8 cellular contexts compared by ENCODE assay signal in genomic region chr7:726084-726853, GRCh38. TPM values are rescaled to one million over a fixed set of nuclear protein-coding genes. Genes with fewer than 3 reads are reported as not detected.
DNase-seq lines count a peak whose midpoint lies in the region; ATAC-seq, FAIRE-seq and TF ChIP-seq lines count a peak whose summit lies in the region.

DNAAF5 (plus strand) TSS chr7:726699; CDS start chr7:726721, 22 bp downstream.

- H3K9me3 ChIP-seq in pancreas (no peaks in the 10 kb centered on the region), thyroid gland (no peaks in the 10 kb centered on the region)

- H3K4me3 ChIP-seq in GM08714 (ENCODE audit: low read length) (peak within 1 kb of the TSS; percentile 75), HFF-Myc (replicated peaks; ENCODE audit: low read depth, low read length) (peak within 1 kb of the TSS; percentile 66), pancreas (peak within 1 kb of the TSS; percentile 80 to 91 (median 90)), thyroid gland (replicated peaks in 1 of 3) (peak within 1 kb of the TSS; percentile 38 to 86 (median 80))

- H3K36me3 ChIP-seq in pancreas: no peaks in the 10 kb centered on the region
- H3K36me3 ChIP-seq in thyroid gland: peaks cover 4 to 10% of the 10 kb centered on the region in 2 donors

- 3 to 6% methylated on average over 51 to 56 of the region's 56 CpGs for whole genome bisulfite sequencing in pancreas, 2 donors
- WGBS in thyroid gland, 2 donors: 0 to 33% methylated on average over 10 to 13 of the region's 56 CpGs

- H3K27ac Mint-ChIP-seq in activated naive CD4-positive, alpha-beta T cell treated with anti-CD3 and anti-CD28 coated beads, Interleukin-2, amount 50 U/mL, for 72 hours: peak within 1 kb of the TSS; percentile 81 to 86

- H3K36me3 Mint-ChIP-seq in activated naive CD4-positive, alpha-beta T cell treated with anti-CD3 and anti-CD28 coated beads, Interleukin-2, amount 50 U/mL, for 72 hours: peaks cover 29 to 46% of the 10 kb centered on the region in 2 donors

- H3K9me3 Mint-ChIP-seq in activated naive CD4-positive, alpha-beta T cell treated with anti-CD3 and anti-CD28 coated beads, Interleukin-2, amount 50 U/mL, for 72 hours: peaks cover 0 to 16% of the 10 kb centered on the region in 2 donors

- FAIRE-seq in pancreas (lab: Jason Lieb, UNC): no peak

- peak; percentile 89 to 94 for ATAC-seq in activated naive CD4-positive, alpha-beta T cell treated with anti-CD3 and anti-CD28 coated beads, Interleukin-2, amount 50 U/mL, for 72 hours
- ATAC-seq in pancreas: peak; percentile 97 to 99 (median 98)

- peak in 1 of 2 donors; percentile 44 for TF ChIP-seq POLR2A in thyroid gland (IDR thresholded peaks at IDR 0.05)

- DNase-seq in HFF-Myc (ENCODE audit: extremely low read depth, low read depth): peak; percentile 54
- DNase-seq in MV-4-11 (lab: John Stamatoyannopoulos, UW): peak; percentile 83
- peak; percentile 79 for DNase-seq in SKM-1 (lab: John Stamatoyannopoulos, UW; ENCODE audit: unreplicated experiment)
- DNase-seq in activated naive CD4-positive, alpha-beta T cell treated with anti-CD3 and anti-CD28 coated beads, Interleukin-2, amount 50 U/mL, for 72 hours (ENCODE audit: low spot score in 2 of 2): peak; percentile 85 to 87
- peak; percentile 71 to 95 (median 89) for DNase-seq in head of caudate nucleus
- DNase-seq in pancreas: peak; percentile 80 to 94 (median 85)
- peak; percentile 82 to 83 for DNase-seq in thyroid gland

- intact Hi-C loops in head of caudate nucleus (cut with DNase I): loop anchor here (5.0 kb wide), 1 partner anchor 204 kb away; no protein-coding TSS in a partner anchor
- intact Hi-C loops in pancreas (cut with DNase I): loop anchor here in 1 of 3 donors (10.0 kb wide), 1 partner anchor 201 kb away; no protein-coding TSS in a partner anchor
- intact Hi-C loops in thyroid gland (cut with DNase I): no loop called here

- peak within 1 kb of the TSS; percentile 29 to 51 (median 35) for H3K27ac ChIP-seq in pancreas
- H3K27ac ChIP-seq in thyroid gland: peak within 1 kb of the TSS in 1 of 3 donors; percentile 24

- no peaks in the 10 kb centered on the region for H3K27me3 ChIP-seq in pancreas
- no peaks in the 10 kb centered on the region for H3K27me3 ChIP-seq in thyroid gland

- TF ChIP-seq CTCF in HFF-Myc (IDR thresholded peaks at IDR 0.05; ENCODE audit: low read depth, low read length, missing control alignments) (no peak), pancreas (IDR thresholded peaks at IDR 0.05) (no peak), thyroid gland (IDR thresholded peaks at IDR 0.05) (no peak)

- H3K4me1 ChIP-seq in pancreas: peaks cover 0 to 14% (median 3%) of the 10 kb centered on the region in 3 donors
- peaks cover 14 to 16% of the 10 kb centered on the region in 2 donors for H3K4me1 ChIP-seq in thyroid gland

RNA-seq across cellular contexts. Expression of gene DNAAF5, which starts in this region (rescaled TPM):
- 10 to 100 TPM; 10.7 to 40.4 TPM for total RNA-seq in activated naive CD4-positive, alpha-beta T cell treated with anti-CD3 and anti-CD28 coated beads, Interleukin-2, amount 50 U/mL, for 72 hours
- total RNA-seq in pancreas (10 to 100 TPM in 5 of 6 donors, 1 to 10 TPM in 1; 9.0 to 16.6 (median 12.6) TPM), thyroid gland (10 to 100 TPM; 20.2 to 40.7 (median 34.0) TPM)
- polyA plus RNA-seq in pancreas: 10 to 100 TPM in 1 of 2 donors, 1 to 10 TPM in 1; 7.7 to 10.5 TPM
